In genomic region chr9:136977223-136978072, GRCh38 we compare ENCODE assay signal across 7 cellular contexts. TPM values are rescaled to one million over a fixed set of nuclear protein-coding genes. Genes with fewer than 3 reads are reported as not detected.
DNase-seq lines count a peak whose midpoint lies in the region; TF ChIP-seq lines count a peak whose summit lies in the region.

PTGDS (plus strand) TSS chr9:136977504; CDS start chr9:136977579, 75 bp downstream.

- peak within 1 kb of the TSS; percentile 29 to 54 (median 39) for H3K4me3 ChIP-seq in Peyer's patch
- peak within 1 kb of the TSS; percentile 36 for H3K4me3 ChIP-seq in epithelial cell of esophagus (ENCODE audit: low read length)
- peak within 1 kb of the TSS; percentile 40 for H3K4me3 ChIP-seq in mesodermal cell (ENCODE audit: extremely low read depth, insufficient read depth, low read length, poor library complexity, severe bottlenecking)
- H3K4me3 ChIP-seq in thymus (ENCODE audit: low read length): peak within 1 kb of the TSS; percentile 40

- H3K36me3 ChIP-seq in Peyer's patch (no peaks in the 10 kb centered on the region), mesodermal cell (ENCODE audit: control insufficient read depth, insufficient read depth, low read length) (no peaks in the 10 kb centered on the region), thymus (ENCODE audit: control insufficient read depth, insufficient read depth) (no peaks in the 10 kb centered on the region)

- in situ Hi-C loops in GM13977 (cut with MboI; ENCODE audit: low pct_unique_long_range_greater_than_20kb, low sequenced_read_pairs, unreplicated experiment): no loop called here

- peaks cover 0 to 19% (median 2%) of the 10 kb centered on the region in 4 donors for H3K4me1 ChIP-seq in Peyer's patch
- H3K4me1 ChIP-seq in mesodermal cell (ENCODE audit: control insufficient read depth, insufficient read depth, low read length, poor library complexity, severe bottlenecking): peaks cover 14% of the 10 kb centered on the region
- peaks cover 3% of the 10 kb centered on the region for H3K4me1 ChIP-seq in thymus (ENCODE audit: control insufficient read depth, insufficient read depth, low read length)

- H3K27ac ChIP-seq in Peyer's patch: peak within 1 kb of the TSS; percentile 22 to 58 (median 30)
- no peak within 1 kb of the TSS for H3K27ac ChIP-seq in mesodermal cell (ENCODE audit: low read depth, low read length, severe bottlenecking)
- peak within 1 kb of the TSS; percentile 9 for H3K27ac ChIP-seq in thymus (ENCODE audit: low read depth)

- DNase-seq in Peyer's patch (no peak), epithelial cell of esophagus (ENCODE audit: low read depth) (no peak), GM13977 (ENCODE audit: low spot score) (no peak), RPMI8226 (no peak)
- DNase-seq in activated CD8-positive, alpha-beta memory T cell treated with anti-CD3 and anti-CD28 coated beads, Interleukin-2, amount 50 U/mL, for 4 hours: no peak

- no peaks in the 10 kb centered on the region for H3K9me3 ChIP-seq in Peyer's patch
- no peaks in the 10 kb centered on the region for H3K9me3 ChIP-seq in mesodermal cell (ENCODE audit: control insufficient read depth, low read length)
- H3K9me3 ChIP-seq in thymus (ENCODE audit: control insufficient read depth): no peaks in the 10 kb centered on the region

- no peak for TF ChIP-seq POLR2A in Peyer's patch (IDR thresholded peaks at IDR 0.05)

- no peak for TF ChIP-seq CTCF in Peyer's patch (IDR thresholded peaks at IDR 0.05)
- TF ChIP-seq CTCF in epithelial cell of esophagus (IDR thresholded peaks at IDR 0.05; ENCODE audit: insufficient read depth, low read depth, low read length, missing control alignments): no peak
- no peak for TF ChIP-seq CTCF in GM13977 (IDR thresholded peaks at IDR 0.05; ENCODE audit: extremely low read depth, insufficient read depth, missing control alignments)

- 29 to 34% methylated on average over 40 to 42 of the region's 44 CpGs for WGBS in mesodermal cell (ENCODE audit: insufficient coverage in 2 of 2), 2 experiments
- 65% methylated on average over 44 of the region's 44 CpGs for WGBS in thymus

- no peaks in the 10 kb centered on the region for H3K27me3 ChIP-seq in Peyer's patch
- peaks cover 9% of the 10 kb centered on the region for H3K27me3 ChIP-seq in thymus (ENCODE audit: control insufficient read depth, insufficient read depth)

RNA-seq across cellular contexts. Expression of gene PTGDS, which starts in this region (rescaled TPM):
- total RNA-seq in Peyer's patch: 10 to 100 TPM in 2 of 4 donors, 1 to 10 TPM in 2; 1.2 to 21.5 (median 7.8) TPM
- 3.3 TPM for polyA plus RNA-seq in mesodermal cell (2013, experiment 1 of 2)
- 1.4 TPM for polyA plus RNA-seq in mesodermal cell (2013, experiment 2 of 2)
- 137 TPM for polyA plus RNA-seq in thymus
